In genomic region chr3:20039765-20040475, GRCh38 we compare ENCODE assay signal across 8 cellular contexts. TPM values are rescaled to one million over a fixed set of nuclear protein-coding genes. Genes with fewer than 3 reads are reported as not detected.
DNase-seq lines count a peak whose midpoint lies in the region; ATAC-seq lines count a peak whose summit lies in the region.

KAT2B (plus strand) TSS chr3:20040446; CDS start chr3:20040478, 32 bp downstream.

- H3K4me1 Mint-ChIP-seq in CD4-positive, CD25-positive, alpha-beta regulatory T cell, result peaks cover 28 to 54% (median 44%) of the 10 kb centered on the region in 4 donors
- peaks cover 55% of the 10 kb centered on the region for H3K4me1 Mint-ChIP-seq in activated T-cell treated with anti-CD3 and anti-CD28 coated beads, Interleukin-2, amount 50 U/mL, for 4 hours (ENCODE audit: low read depth)
- peaks cover 52% of the 10 kb centered on the region for H3K4me1 Mint-ChIP-seq in stimulated activated effector memory CD8-positive, alpha-beta T cell treated with anti-CD3 and anti-CD28 coated beads, Interleukin-12 subunit alpha, Interleukin-12 subunit beta, amount 100 ng/mL, for 72 hours

- H3K36me3 ChIP-seq in CD4-positive, CD25-positive, alpha-beta regulatory T cell (ENCODE audit: control insufficient read depth, insufficient read depth, low read length), result no peaks in the 10 kb centered on the region

- ATAC-seq in CD4-positive, CD25-positive, alpha-beta regulatory T cell (ENCODE audit: low read depth in 2 of 2), result peak; percentile 76 to 80
- ATAC-seq in GM19328 (IDR thresholded peaks at IDR 0.05; ENCODE audit: unreplicated experiment) (peak; percentile 57), HG03520 (IDR thresholded peaks at IDR 0.05; ENCODE audit: unreplicated experiment) (peak; percentile 53), esophagus mucosa (peak; percentile 76)
- peak; percentile 74 to 77 for ATAC-seq in activated T-cell treated with anti-CD3 and anti-CD28 coated beads, Interleukin-2, amount 50 U/mL, for 4 hours
- peak; percentile 78 for ATAC-seq in stimulated activated effector memory CD8-positive, alpha-beta T cell treated with anti-CD3 and anti-CD28 coated beads, Interleukin-12 subunit alpha, Interleukin-12 subunit beta, amount 100 ng/mL, for 72 hours

- peaks cover 49% of the 10 kb centered on the region for H3K4me1 ChIP-seq in CD4-positive, CD25-positive, alpha-beta regulatory T cell (ENCODE audit: control insufficient read depth, insufficient read depth, low read length, poor library complexity, severe bottlenecking)

- peak; percentile 77 to 92 (median 85) for DNase-seq in CD4-positive, CD25-positive, alpha-beta regulatory T cell
- DNase-seq in OCI-M1 (lab: John Stamatoyannopoulos, UW) (peak; percentile 88), myocyte (ENCODE audit: low read depth) (peak; percentile 84)
- DNase-seq in activated T-cell treated with anti-CD3 and anti-CD28 coated beads, Interleukin-2, amount 50 U/mL, for 4 hours, result peak; percentile 75
- peak; percentile 75 to 90 for DNase-seq in stimulated activated effector memory CD8-positive, alpha-beta T cell treated with anti-CD3 and anti-CD28 coated beads, Interleukin-12 subunit alpha, Interleukin-12 subunit beta, amount 100 ng/mL, for 72 hours (ENCODE audit: low spot score in 2 of 2)

- H3K27ac Mint-ChIP-seq in CD4-positive, CD25-positive, alpha-beta regulatory T cell, result peak within 1 kb of the TSS; percentile 91 to 99 (median 98)
- H3K27ac Mint-ChIP-seq in stimulated activated effector memory CD8-positive, alpha-beta T cell treated with anti-CD3 and anti-CD28 coated beads, Interleukin-12 subunit alpha, Interleukin-12 subunit beta, amount 100 ng/mL, for 72 hours, result peak within 1 kb of the TSS; percentile 97

- peaks cover 0 to 1% (median 0%) of the 10 kb centered on the region in 7 donors for H3K9me3 Mint-ChIP-seq in CD4-positive, CD25-positive, alpha-beta regulatory T cell
- H3K9me3 Mint-ChIP-seq in activated T-cell treated with anti-CD3 and anti-CD28 coated beads, Interleukin-2, amount 50 U/mL, for 4 hours, result no peaks in the 10 kb centered on the region
- H3K9me3 Mint-ChIP-seq in stimulated activated effector memory CD8-positive, alpha-beta T cell treated with anti-CD3 and anti-CD28 coated beads, Interleukin-12 subunit alpha, Interleukin-12 subunit beta, amount 100 ng/mL, for 72 hours, result no peaks in the 10 kb centered on the region

- peak within 1 kb of the TSS; percentile 93 for H3K4me3 ChIP-seq in CD4-positive, CD25-positive, alpha-beta regulatory T cell (ENCODE audit: low read depth, low read length)

- peaks cover 9% of the 10 kb centered on the region for H3K27me3 Mint-ChIP-seq in CD4-positive, CD25-positive, alpha-beta regulatory T cell
- no peaks in the 10 kb centered on the region for H3K27me3 Mint-ChIP-seq in activated T-cell treated with anti-CD3 and anti-CD28 coated beads, Interleukin-2, amount 50 U/mL, for 4 hours (ENCODE audit: low read depth)

- H3K4me3 Mint-ChIP-seq in CD4-positive, CD25-positive, alpha-beta regulatory T cell, result peak within 1 kb of the TSS; percentile 99 to 100 (median 100)
- H3K4me3 Mint-ChIP-seq in activated T-cell treated with anti-CD3 and anti-CD28 coated beads, Interleukin-2, amount 50 U/mL, for 4 hours, result peak within 1 kb of the TSS; percentile 90
- peak within 1 kb of the TSS; percentile 97 for H3K4me3 Mint-ChIP-seq in stimulated activated effector memory CD8-positive, alpha-beta T cell treated with anti-CD3 and anti-CD28 coated beads, Interleukin-12 subunit alpha, Interleukin-12 subunit beta, amount 100 ng/mL, for 72 hours

- no peaks in the 10 kb centered on the region for H3K36me3 Mint-ChIP-seq in CD4-positive, CD25-positive, alpha-beta regulatory T cell
- H3K36me3 Mint-ChIP-seq in activated T-cell treated with anti-CD3 and anti-CD28 coated beads, Interleukin-2, amount 50 U/mL, for 4 hours (ENCODE audit: insufficient read depth), result no peaks in the 10 kb centered on the region
- H3K36me3 Mint-ChIP-seq in stimulated activated effector memory CD8-positive, alpha-beta T cell treated with anti-CD3 and anti-CD28 coated beads, Interleukin-12 subunit alpha, Interleukin-12 subunit beta, amount 100 ng/mL, for 72 hours, result peaks cover 52% of the 10 kb centered on the region

- H3K27me3 ChIP-seq in CD4-positive, CD25-positive, alpha-beta regulatory T cell (ENCODE audit: control insufficient read depth, insufficient read depth, low read length), result no peaks in the 10 kb centered on the region

- H3K27ac ChIP-seq in CD4-positive, CD25-positive, alpha-beta regulatory T cell (ENCODE audit: insufficient read depth, low read length, poor library complexity, severe bottlenecking), result peak within 1 kb of the TSS; percentile 93

- H3K9me3 ChIP-seq in CD4-positive, CD25-positive, alpha-beta regulatory T cell (ENCODE audit: control insufficient read depth in 2 of 2, low read length in 2 of 2), result no peaks in the 10 kb centered on the region

RNA-seq across cellular contexts. Expression of gene KAT2B, which starts in this region (rescaled TPM):
- 185 TPM for total RNA-seq in CD4-positive, CD25-positive, alpha-beta regulatory T cell
- polyA plus RNA-seq in CD4-positive, CD25-positive, alpha-beta regulatory T cell, result 10 to 100 TPM in 1 of 4 donors, 1 to 10 TPM in 3; 5.7 to 11.0 (median 7.9) TPM
- total RNA-seq in activated T-cell treated with anti-CD3 and anti-CD28 coated beads, Interleukin-2, amount 50 U/mL, for 4 hours, result 10 to 100 TPM; 11.5 to 28.0 (median 18.9) TPM
- total RNA-seq in esophagus mucosa, result 30.7 TPM
- 25.3 and 26.6 TPM in 2 replicates for total RNA-seq in myocyte
- 7.0 TPM for polyA plus RNA-seq in myocyte (2012)

Comparison
In these comparisons a context has a peak if more than half of its experiments do, and no peak if none do; other contexts are left out.
1. Peak in every context shown above with its lines: DNase-seq, ATAC-seq, H3K4me3 ChIP-seq and H3K27ac ChIP-seq.